In the genomic region with DNA sequence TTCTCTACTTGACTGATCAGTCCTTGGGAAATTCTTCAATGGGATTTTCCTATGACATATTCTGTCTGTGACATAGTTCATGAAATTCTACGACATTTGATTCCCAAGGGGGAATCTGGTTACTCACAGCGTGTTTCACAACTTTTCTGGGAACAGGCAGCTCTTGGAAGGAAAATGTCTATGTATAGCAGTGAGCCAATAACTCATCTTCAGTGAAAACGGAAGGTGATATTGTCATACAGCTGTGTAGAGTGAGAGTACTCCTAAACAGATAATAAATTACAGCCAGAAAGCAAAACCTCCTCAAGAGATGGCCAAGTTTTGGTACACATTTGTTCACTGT, we compare ENCODE assay signal across 11 cellular contexts.
DNase-seq lines count a peak whose midpoint lies in the region; ATAC-seq and TF ChIP-seq lines count a peak whose summit lies in the region.
"Had no signal": no experiment of that assay in that cellular context is flagged by ENCODE, and none has a peak within 500 bp of the region (broad histone marks: within the 10 kb centered on the region; RNA-seq: fewer than 3 reads in every experiment).

No MANE protein-coding gene starts in this region.

- H3K4me3 ChIP-seq in brain microvascular endothelial cell (ENCODE audit: low read depth, low read length): no peak overlapping the region
- H3K4me3 ChIP-seq in uterus: no peak overlapping the region
- H3K4me3 ChIP-seq in upper lobe of right lung: no peak overlapping the region
- H3K4me3 ChIP-seq: Peyer's patch had no signal

- H3K27me3 ChIP-seq in brain microvascular endothelial cell (replicated peaks): no peaks in the 10 kb centered on the region
- H3K27me3 ChIP-seq in uterus: no peaks in the 10 kb centered on the region
- H3K27me3 ChIP-seq in upper lobe of right lung: no peaks in the 10 kb centered on the region
- H3K27me3 ChIP-seq: Peyer's patch had no signal

- DNase-seq in Right ventricle myocardium superior (no peak), Right ventricle myocardium inferior (ENCODE audit: missing footprints) (no peak), brain microvascular endothelial cell (peak; percentile 91), left kidney (ENCODE audit: low read depth, low spot score) (peak; percentile 49), uterus (peak in 1 of 2 donors; percentile 38), upper lobe of right lung (no peak), cortex of kidney (lab: John Stamatoyannopoulos, UW) (no peak), NCI-H510A (lab: John Stamatoyannopoulos, UW) (no peak)
- DNase-seq: activated gamma-delta T cell treated with Interleukin-2 at 50 U/mL for 16 hours, midbrain, Peyer's patch had no signal

- TF ChIP-seq CTCF in brain microvascular endothelial cell (IDR thresholded peaks at IDR 0.05; ENCODE audit: low read depth, low read length, missing control alignments) (no peak), uterus (IDR thresholded peaks at IDR 0.05) (no peak), upper lobe of right lung (IDR thresholded peaks at IDR 0.05) (no peak)

- peaks cover 0 to 10% of the 10 kb centered on the region in 2 donors for H3K4me1 ChIP-seq in uterus
- H3K4me1 ChIP-seq in upper lobe of right lung: peaks cover 43% of the 10 kb centered on the region

- H3K27ac ChIP-seq in brain microvascular endothelial cell: peak overlapping the region; percentile 94
- H3K27ac ChIP-seq in uterus: peak overlapping the region; percentile 22 to 27
- H3K27ac ChIP-seq in upper lobe of right lung: no peak overlapping the region
- H3K27ac ChIP-seq: Peyer's patch had no signal

- in situ Hi-C loops in brain microvascular endothelial cell (cut with HindIII; ENCODE audit: low pct_ligation_motif_present, low sequenced_read_pairs): no loop called here

- H3K9me3 ChIP-seq in uterus: no peaks in the 10 kb centered on the region
- H3K9me3 ChIP-seq in upper lobe of right lung: no peaks in the 10 kb centered on the region
- H3K9me3 ChIP-seq: Peyer's patch had no signal

- no peak for TF ChIP-seq POLR2A in uterus (IDR thresholded peaks at IDR 0.05)

- peaks cover 14% of the 10 kb centered on the region for H3K36me3 ChIP-seq in brain microvascular endothelial cell (replicated peaks)
- no peaks in the 10 kb centered on the region for H3K36me3 ChIP-seq in uterus
- H3K36me3 ChIP-seq in upper lobe of right lung: no peaks in the 10 kb centered on the region
- H3K36me3 ChIP-seq: Peyer's patch had no signal

- ATAC-seq in Right ventricle myocardium superior (ENCODE audit: poor library complexity) (peak; percentile 11), Right ventricle myocardium inferior (no peak), upper lobe of right lung (no peak)

- intact Hi-C loops in Right ventricle myocardium superior (cut with DNase I): no loop called here
- intact Hi-C loops in Right ventricle myocardium inferior (cut with DNase I): no loop called here
- intact Hi-C loops in uterus (cut with DNase I; ENCODE audit: low total_unique reads): no loop called here
- intact Hi-C loops in upper lobe of right lung (cut with DNase I): no loop called here

Comparison
In these comparisons a context has a peak if more than half of its experiments do, and no peak if none do; other contexts are left out.
1. DNase-seq: peak in brain microvascular endothelial cell (single experiment) and left kidney (single experiment); none in Right ventricle myocardium superior (single experiment), Right ventricle myocardium inferior (single experiment), upper lobe of right lung (single experiment), cortex of kidney (single experiment) and NCI-H510A (single experiment).